ENCODE assay signal across 12 cellular contexts in the genomic region with DNA sequence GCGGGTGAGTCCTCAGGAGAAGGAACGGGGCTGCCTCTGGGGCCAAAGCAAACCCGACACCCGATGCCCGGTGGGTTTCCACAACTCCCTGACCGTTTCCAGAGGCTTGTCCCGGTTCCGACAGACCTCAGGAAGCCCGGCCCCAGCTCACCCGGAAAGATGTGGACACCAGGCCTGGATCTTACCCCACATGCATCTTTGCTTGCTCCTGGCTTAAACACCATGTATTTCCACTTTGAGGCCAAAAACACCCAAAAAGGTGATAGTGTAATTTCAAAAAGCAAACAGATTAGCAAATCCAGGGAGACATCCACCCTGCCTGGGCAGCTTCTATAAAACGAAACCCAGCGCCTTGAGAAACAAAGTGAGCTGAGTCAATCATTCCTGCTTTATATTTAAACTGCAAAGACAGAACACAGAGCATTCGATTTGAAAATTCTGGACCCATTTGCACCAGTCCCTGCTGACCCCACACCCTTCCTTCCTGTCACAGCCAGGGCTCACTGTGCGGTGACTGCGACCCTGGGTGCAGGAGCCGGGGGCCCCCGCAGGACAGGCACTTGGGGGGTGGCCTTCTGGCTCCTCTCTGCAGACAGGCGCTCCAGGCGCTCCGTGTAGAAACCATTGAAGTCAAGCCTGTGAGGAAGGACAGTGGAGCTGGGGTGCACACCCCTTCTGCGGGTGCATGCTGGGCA. TPM values are rescaled to one million over a fixed set of nuclear protein-coding genes. Genes with fewer than 3 reads are reported as not detected.
DNase-seq lines count a peak whose midpoint lies in the region; ATAC-seq and TF ChIP-seq lines count a peak whose summit lies in the region.
"Had no signal": no experiment of that assay in that cellular context is flagged by ENCODE, and none has a peak within 500 bp of the region (broad histone marks: within the 10 kb centered on the region; RNA-seq: fewer than 3 reads in every experiment).

No MANE protein-coding gene starts in this region.

- H3K36me3 Mint-ChIP-seq in activated CD4-positive, alpha-beta T cell treated with anti-CD3 and anti-CD28 coated beads, Interleukin-2, amount 10 ng/mL, durations not matched to agents 7 days and 5 days (ENCODE audit: low read depth) = peaks cover 22% of the 10 kb centered on the region
- H3K36me3 Mint-ChIP-seq in T-cell = peaks cover 15% of the 10 kb centered on the region

- WGBS in right lobe of liver (ENCODE audit: insufficient coverage, low coverage, low lambda C conversion rate, missing lambda C conversion rate) = 65% methylated on average over 8 of the region's 21 CpGs
- WGBS in stomach, 5 donors = 77 to 83% (median 80%) methylated on average over 15 to 21 of the region's 21 CpGs

- H3K4me3 ChIP-seq in right lobe of liver (no peak overlapping the region), stomach (no peak overlapping the region)
- H3K4me3 ChIP-seq: sigmoid colon had no signal

- H3K27me3 ChIP-seq in right lobe of liver (no peaks in the 10 kb centered on the region), stomach (peaks cover 0 to 33% (median 13%) of the 10 kb centered on the region in 3 donors)

- H3K27me3 Mint-ChIP-seq in activated CD4-positive, alpha-beta T cell treated with anti-CD3 and anti-CD28 coated beads, Interleukin-2, amount 10 ng/mL, durations not matched to agents 7 days and 5 days = no peaks in the 10 kb centered on the region
- no peaks in the 10 kb centered on the region for H3K27me3 Mint-ChIP-seq in T-cell
- H3K27me3 Mint-ChIP-seq: naive thymus-derived CD8-positive, alpha-beta T cell had no signal

- TF ChIP-seq POLR2A in right lobe of liver (IDR thresholded peaks at IDR 0.05) (no peak), stomach (IDR thresholded peaks at IDR 0.05) (no peak)

- intact Hi-C loops in right lobe of liver (cut with DNase I) = no loop called here
- intact Hi-C loops in stomach (cut with DNase I; ENCODE audit: low total_unique reads) = no loop called here
- intact Hi-C loops in posterior vena cava (cut with DNase I) = no loop called here

- H3K9me3 ChIP-seq in right lobe of liver = no peaks in the 10 kb centered on the region
- H3K9me3 ChIP-seq in stomach = no peaks in the 10 kb centered on the region
- H3K9me3 ChIP-seq: sigmoid colon had no signal

- H3K27ac ChIP-seq in right lobe of liver = peak overlapping the region in 2 of 3 donors; percentile 39 to 82
- H3K27ac ChIP-seq in stomach = peak overlapping the region; percentile 64 to 86 (median 72)
- H3K27ac ChIP-seq: sigmoid colon had no signal

- no peak for TF ChIP-seq EP300 in stomach (IDR thresholded peaks at IDR 0.05)

- ATAC-seq in T-cell (replicated peaks in 1 of 4) (no peak), right lobe of liver (no peak)
- ATAC-seq: naive thymus-derived CD8-positive, alpha-beta T cell had no signal

- peak overlapping the region; percentile 50 for H3K27ac Mint-ChIP-seq in activated CD4-positive, alpha-beta T cell treated with anti-CD3 and anti-CD28 coated beads, Interleukin-2, amount 10 ng/mL, durations not matched to agents 7 days and 5 days
- peak overlapping the region; percentile 72 to 96 for H3K27ac Mint-ChIP-seq in T-cell

- H3K4me3 Mint-ChIP-seq in activated CD4-positive, alpha-beta T cell treated with anti-CD3 and anti-CD28 coated beads, Interleukin-2, amount 10 ng/mL, durations not matched to agents 7 days and 5 days = no peak overlapping the region
- no peak overlapping the region for H3K4me3 Mint-ChIP-seq in T-cell

- TF ChIP-seq CTCF in right lobe of liver (IDR thresholded peaks at IDR 0.05) = no peak
- TF ChIP-seq CTCF in stomach (IDR thresholded peaks at IDR 0.05) = no peak

- CTCF ChIA-PET in activated CD4-positive, alpha-beta T cell treated with anti-CD3 and anti-CD28 coated beads, Interleukin-2, amount 10 ng/mL, durations not matched to agents 7 days and 5 days (lab: Charles Lee) = interaction anchor here (1.4 to 2.9 kb wide), 4 partner anchors 9 to 28 kb away, joined by 3 to 14 read pairs (median 3); no protein-coding TSS in a partner anchor
- CTCF ChIA-PET in T-cell (lab: Charles Lee) = no interaction called here

- DNase-seq in activated CD4-positive, alpha-beta T cell treated with anti-CD3 and anti-CD28 coated beads, Interleukin-2, amount 10 ng/mL, durations not matched to agents 7 days and 5 days = no peak
- no peak for DNase-seq in activated CD4-positive, alpha-beta T cell treated with anti-CD3 and anti-CD28 coated beads, Interleukin-2, amount 50 U/mL, for 4 hours
- no peak for DNase-seq in T-cell
- no peak for DNase-seq in right lobe of liver
- no peak for DNase-seq in stomach
- DNase-seq in cerebellar nuclear complex (lab: John Stamatoyannopoulos, UW) = no peak
- DNase-seq in NCI-H1417 (lab: John Stamatoyannopoulos, UW) = no peak
- DNase-seq in posterior vena cava (ENCODE audit: low spot score) = no peak
- DNase-seq: kidney, NCI-H2029, sigmoid colon had no signal

- POLR2A ChIA-PET in activated CD4-positive, alpha-beta T cell treated with anti-CD3 and anti-CD28 coated beads, Interleukin-2, amount 10 ng/mL, durations not matched to agents 7 days and 5 days (lab: Charles Lee) = no interaction called here
- POLR2A ChIA-PET in T-cell (lab: Charles Lee) = interaction anchor here in 1 of 2 donors (2.6 kb wide), 1 partner anchor 28 kb away, joined by 6 read pairs; no protein-coding TSS in a partner anchor

- H3K9me3 Mint-ChIP-seq in activated CD4-positive, alpha-beta T cell treated with anti-CD3 and anti-CD28 coated beads, Interleukin-2, amount 10 ng/mL, durations not matched to agents 7 days and 5 days = no peaks in the 10 kb centered on the region
- no peaks in the 10 kb centered on the region for H3K9me3 Mint-ChIP-seq in T-cell
- H3K9me3 Mint-ChIP-seq: naive thymus-derived CD8-positive, alpha-beta T cell had no signal

- peaks cover 0 to 23% (median 8%) of the 10 kb centered on the region in 4 donors for H3K4me1 ChIP-seq in right lobe of liver
- H3K4me1 ChIP-seq in stomach = peaks cover 46 to 61% (median 53%) of the 10 kb centered on the region in 4 donors

- H3K4me1 Mint-ChIP-seq in activated CD4-positive, alpha-beta T cell treated with anti-CD3 and anti-CD28 coated beads, Interleukin-2, amount 10 ng/mL, durations not matched to agents 7 days and 5 days = peaks cover 35% of the 10 kb centered on the region
- peaks cover 27 to 40% (median 40%) of the 10 kb centered on the region in 3 donors for H3K4me1 Mint-ChIP-seq in T-cell

- H3K36me3 ChIP-seq in right lobe of liver = peaks cover 0 to 39% (median 20%) of the 10 kb centered on the region in 4 donors
- peaks cover 39 to 66% (median 56%) of the 10 kb centered on the region in 4 donors for H3K36me3 ChIP-seq in stomach

RNA-seq across cellular contexts. Expression of gene ADAM8, which starts 2.7 kb away (rescaled TPM):
- total RNA-seq in activated CD4-positive, alpha-beta T cell treated with anti-CD3 and anti-CD28 coated beads, Interleukin-2, amount 10 ng/mL, durations not matched to agents 7 days and 5 days = 100 to 1,000 TPM; 123 to 153 TPM
- total RNA-seq in T-cell (100 to 1,000 TPM in 3 of 5 donors, 10 to 100 TPM in 2; 80.5 to 142 (median 107) TPM), right lobe of liver (1 to 10 TPM; 2.6 to 8.8 (median 5.2) TPM), stomach (10 to 100 TPM in 1 of 5 donors, 1 to 10 TPM in 3, not detected in 1; 3.3 to 50.8 (median 5.0) TPM), posterior vena cava (1 to 10 TPM; 7.0 to 9.0 TPM)
- 1 to 10 TPM; 1.8 to 4.4 (median 3.6) TPM for polyA plus RNA-seq in stomach

RNA-seq across cellular contexts. Expression of gene TUBGCP2, which starts 29.3 kb away (rescaled TPM):
- total RNA-seq in activated CD4-positive, alpha-beta T cell treated with anti-CD3 and anti-CD28 coated beads, Interleukin-2, amount 10 ng/mL, durations not matched to agents 7 days and 5 days = 10 to 100 TPM; 52.4 to 54.2 TPM
- total RNA-seq in T-cell = 10 to 100 TPM; 64.5 to 80.8 (median 72.7) TPM
- 10 to 100 TPM; 19.6 to 30.0 (median 25.6) TPM for total RNA-seq in right lobe of liver
- total RNA-seq in stomach = 100 to 1,000 TPM in 1 of 5 donors, 10 to 100 TPM in 4; 18.3 to 117 (median 41.9) TPM
- polyA plus RNA-seq in stomach = 10 to 100 TPM; 40.3 to 89.8 (median 68.7) TPM
- total RNA-seq in posterior vena cava = 10 to 100 TPM; 35.7 to 36.0 TPM

RNA-seq across cellular contexts. Expression of gene ZNF511, which starts 29.3 kb away (rescaled TPM):
- total RNA-seq in activated CD4-positive, alpha-beta T cell treated with anti-CD3 and anti-CD28 coated beads, Interleukin-2, amount 10 ng/mL, durations not matched to agents 7 days and 5 days = 10 to 100 TPM; 54.5 to 59.7 TPM
- 10 to 100 TPM; 35.2 to 44.7 (median 36.8) TPM for total RNA-seq in T-cell
- 10 to 100 TPM; 17.4 to 30.2 (median 25.9) TPM for total RNA-seq in right lobe of liver
- total RNA-seq in stomach = 10 to 100 TPM; 12.7 to 82.1 (median 27.2) TPM
- polyA plus RNA-seq in stomach = 10 to 100 TPM; 55.8 to 63.4 (median 60.0) TPM
- total RNA-seq in posterior vena cava = 10 to 100 TPM; 27.4 to 30.7 TPM

RNA-seq across cellular contexts. Expression of gene VENTX, which starts 41.8 kb away (rescaled TPM):
- not detected for total RNA-seq in activated CD4-positive, alpha-beta T cell treated with anti-CD3 and anti-CD28 coated beads, Interleukin-2, amount 10 ng/mL, durations not matched to agents 7 days and 5 days
- total RNA-seq in T-cell (under 1 TPM in 3 of 5 donors, not detected in 2; 0.12 to 0.13 (median 0.12) TPM), right lobe of liver (under 1 TPM; 0.09 to 0.38 (median 0.19) TPM), stomach (1 to 10 TPM in 1 of 5 donors, under 1 TPM in 2, not detected in 2; 0.45 to 3.2 (median 0.58) TPM), posterior vena cava (1 to 10 TPM; 2.6 to 3.5 TPM)
- under 1 TPM; 0.15 to 0.75 (median 0.35) TPM for polyA plus RNA-seq in stomach
- total RNA-seq: naive thymus-derived CD8-positive, alpha-beta T cell had no signal
- polyA plus RNA-seq: naive thymus-derived CD8-positive, alpha-beta T cell had no signal

RNA-seq across cellular contexts. Expression of gene UTF1, which starts 49.4 kb away (rescaled TPM):
- total RNA-seq in activated CD4-positive, alpha-beta T cell treated with anti-CD3 and anti-CD28 coated beads, Interleukin-2, amount 10 ng/mL, durations not matched to agents 7 days and 5 days = not detected
- under 1 TPM in 1 of 5 donors, not detected in 4; 0.23 TPM for total RNA-seq in T-cell
- not detected for total RNA-seq in right lobe of liver
- not detected for total RNA-seq in stomach
- not detected for polyA plus RNA-seq in stomach
- total RNA-seq in posterior vena cava = not detected
- total RNA-seq: kidney; naive thymus-derived CD8-positive, alpha-beta T cell; sigmoid colon had no signal
- polyA plus RNA-seq: naive thymus-derived CD8-positive, alpha-beta T cell; sigmoid colon had no signal
